1 cellular context compared by ENCODE assay signal in genomic region chr17:55320594-55321506, GRCh38.
TF ChIP-seq lines count a peak whose summit lies in the region.

No MANE protein-coding gene starts in this region.

TF ChIP-seq in HepG2, 621 proteins besides CTCF, POLR2A, EP300 and RAD21:
- no peak for TF ChIP-seq ZNF841 (CRISPR knock-in tag; IDR thresholded peaks at IDR 0.05; ENCODE audit: borderline replicate concordance)
- TF ChIP-seq ZNF605 (CRISPR knock-in tag; IDR thresholded peaks at IDR 0.05): 0 out of 2 replicates have a peak, but pooled peaks have one; percentile 28
- no peak for TF ChIP-seq JUND (CRISPR knock-in tag; IDR thresholded peaks at IDR 0.05)
- TF ChIP-seq RBM22 (optimal IDR thresholded peaks at IDR 0.05; ENCODE audit: low read length): peak; percentile 94
- no peak for TF ChIP-seq REST (IDR thresholded peaks at IDR 0.05; ENCODE audit: borderline replicate concordance in 1 of 2, low read depth in 1 of 2, low read length in 2 of 2)
- no peak for TF ChIP-seq NR1H2 (CRISPR knock-in tag; IDR thresholded peaks at IDR 0.05; ENCODE audit: borderline replicate concordance, low read depth)
- TF ChIP-seq PAF1 (CRISPR knock-in tag; IDR thresholded peaks at IDR 0.05): peak; percentile 55; the same call in 1 of the 2 replicates
- TF ChIP-seq ZBTB46 (CRISPR knock-in tag; IDR thresholded peaks at IDR 0.05; ENCODE audit: borderline replicate concordance): no peak
- TF ChIP-seq ZNF687 (CRISPR knock-in tag; IDR thresholded peaks at IDR 0.05): peak; percentile 49
- TF ChIP-seq BRD4 (CRISPR knock-in tag; IDR thresholded peaks at IDR 0.05): 0 out of 2 replicates have a peak, but pooled peaks have one; percentile 27
- no peak for TF ChIP-seq GPBP1L1 (CRISPR knock-in tag; IDR thresholded peaks at IDR 0.05)
- no peak for TF ChIP-seq ZNF781 (CRISPR knock-in tag; IDR thresholded peaks at IDR 0.05; ENCODE audit: borderline replicate concordance, not compliant biosample characterization)
- TF ChIP-seq HOXA3 (CRISPR knock-in tag; IDR thresholded peaks at IDR 0.05): peak; percentile 24; the same call in 1 of the 2 replicates
- TF ChIP-seq ZNF572 (CRISPR knock-in tag; IDR thresholded peaks at IDR 0.05): 0 out of 2 replicates have a peak, but pooled peaks have one; percentile 49
- TF ChIP-seq SNAPC2 (CRISPR knock-in tag; IDR thresholded peaks at IDR 0.05): no peak
- TF ChIP-seq NONO (IDR thresholded peaks at IDR 0.05): no peak
- TF ChIP-seq NONO (CRISPR knock-in tag; conservative IDR thresholded peaks at IDR 0.05): 0 out of 2 replicates have a peak, but pooled peaks have one; percentile 6
- no peak for TF ChIP-seq ZFYVE20 (CRISPR knock-in tag; IDR thresholded peaks at IDR 0.05; ENCODE audit: borderline replicate concordance, low read depth)
- no peak for TF ChIP-seq ZNF292 (CRISPR knock-in tag; IDR thresholded peaks at IDR 0.05; ENCODE audit: borderline replicate concordance, low read depth)
- TF ChIP-seq AGO2 (optimal IDR thresholded peaks at IDR 0.05; ENCODE audit: low read depth, low read length): peak; percentile 95
- TF ChIP-seq DPF2 (CRISPR knock-in tag; IDR thresholded peaks at IDR 0.05; ENCODE audit: borderline replicate concordance, low read depth): no peak
- no peak for TF ChIP-seq REXO4 (CRISPR knock-in tag; IDR thresholded peaks at IDR 0.05; ENCODE audit: borderline replicate concordance)
- peak; percentile 85 for TF ChIP-seq SSRP1 (CRISPR knock-in tag; IDR thresholded peaks at IDR 0.05)
- no peak for TF ChIP-seq ZNF616 (CRISPR knock-in tag; IDR thresholded peaks at IDR 0.05; ENCODE audit: low read depth)
